In genomic region chr11:62851807-62852522, GRCh38 we compare ENCODE assay signal across 12 cellular contexts. TPM values are rescaled to one million over a fixed set of nuclear protein-coding genes. Genes with fewer than 3 reads are reported as not detected.
DNase-seq lines count a peak whose midpoint lies in the region; ATAC-seq lines count a peak whose summit lies in the region.
"Had no signal": no experiment of that assay in that cellular context is flagged by ENCODE, and none has a peak within 500 bp of the region (broad histone marks: within the 10 kb centered on the region; RNA-seq: fewer than 3 reads in every experiment).

No MANE protein-coding gene starts in this region.

- H3K27ac Mint-ChIP-seq in activated naive CD4-positive, alpha-beta T cell treated with anti-CD3 and anti-CD28 coated beads for 36 hours, result peak overlapping the region; percentile 84
- peak overlapping the region; percentile 99 for H3K27ac Mint-ChIP-seq in activated naive CD8-positive, alpha-beta T cell treated with anti-CD3 and anti-CD28 coated beads, Interleukin-2, amount 50 U/mL, for 24 hours

- H3K9me3 ChIP-seq in skeletal muscle satellite cell (replicated peaks; ENCODE audit: low read length), result no peaks in the 10 kb centered on the region
- H3K9me3 ChIP-seq: lower lobe of right lung, spleen had no signal

- no peaks in the 10 kb centered on the region for H3K27me3 ChIP-seq in skeletal muscle satellite cell (ENCODE audit: control insufficient read depth, insufficient read depth, low read length)
- H3K27me3 ChIP-seq: spleen had no signal

- no peak for ATAC-seq in activated naive CD8-positive, alpha-beta T cell treated with anti-CD3 and anti-CD28 coated beads, Interleukin-2, amount 50 U/mL, for 24 hours
- no peak for ATAC-seq in HG03342 (IDR thresholded peaks at IDR 0.05; ENCODE audit: unreplicated experiment)
- ATAC-seq: lower lobe of right lung had no signal

- no peaks in the 10 kb centered on the region for H3K9me3 Mint-ChIP-seq in activated naive CD4-positive, alpha-beta T cell treated with anti-CD3 and anti-CD28 coated beads for 36 hours
- no peaks in the 10 kb centered on the region for H3K9me3 Mint-ChIP-seq in activated naive CD8-positive, alpha-beta T cell treated with anti-CD3 and anti-CD28 coated beads, Interleukin-2, amount 50 U/mL, for 24 hours

- DNase-seq in activated naive CD4-positive, alpha-beta T cell treated with anti-CD3 and anti-CD28 coated beads for 36 hours, result no peak
- no peak for DNase-seq in activated naive CD4-positive, alpha-beta T cell treated with Interleukin-2 at 50 U/mL for 16 hours
- DNase-seq in M059J (ENCODE audit: low read depth) (peak; percentile 45), DMS79 treated with DMSO at 0.1 percent for 48 hours (lab: John Stamatoyannopoulos, UW) (no peak)
- no peak for DNase-seq in activated naive CD8-positive, alpha-beta T cell treated with anti-CD3 and anti-CD28 coated beads, Interleukin-2, amount 50 U/mL, for 24 hours
- no peak for DNase-seq in stimulated activated CD4-positive, alpha-beta T cell treated with anti-CD3 and anti-CD28 coated beads, Interleukin-15, amount 100 ng/mL, for 24 hours
- DNase-seq: activated effector memory CD4-positive, alpha-beta T cell treated with anti-CD3 and anti-CD28 coated beads, Interleukin-2, amount 50 U/mL, for 16 hours; lower lobe of right lung; SIG-M5 had no signal

- intact Hi-C loops in activated naive CD4-positive, alpha-beta T cell treated with anti-CD3 and anti-CD28 coated beads for 36 hours (cut with micrococcal nuclease), result no loop called here

- H3K27me3 Mint-ChIP-seq in activated naive CD4-positive, alpha-beta T cell treated with anti-CD3 and anti-CD28 coated beads for 36 hours (ENCODE audit: low read depth), result no peaks in the 10 kb centered on the region
- peaks cover 7% of the 10 kb centered on the region for H3K27me3 Mint-ChIP-seq in activated naive CD8-positive, alpha-beta T cell treated with anti-CD3 and anti-CD28 coated beads, Interleukin-2, amount 50 U/mL, for 24 hours

- peaks cover 23% of the 10 kb centered on the region for H3K4me1 Mint-ChIP-seq in activated naive CD4-positive, alpha-beta T cell treated with anti-CD3 and anti-CD28 coated beads for 36 hours (ENCODE audit: low read depth)
- peaks cover 52% of the 10 kb centered on the region for H3K4me1 Mint-ChIP-seq in activated naive CD8-positive, alpha-beta T cell treated with anti-CD3 and anti-CD28 coated beads, Interleukin-2, amount 50 U/mL, for 24 hours

- no peak overlapping the region for H3K9ac ChIP-seq in skeletal muscle satellite cell (ENCODE audit: low read depth, low read length)

- H3K4me3 ChIP-seq in skeletal muscle satellite cell (ENCODE audit: low read length), result no peak overlapping the region
- H3K4me3 ChIP-seq: lower lobe of right lung, spleen had no signal

- peak overlapping the region; percentile 99 for H3K4me3 Mint-ChIP-seq in activated naive CD4-positive, alpha-beta T cell treated with anti-CD3 and anti-CD28 coated beads for 36 hours
- peak overlapping the region; percentile 95 for H3K4me3 Mint-ChIP-seq in activated naive CD8-positive, alpha-beta T cell treated with anti-CD3 and anti-CD28 coated beads, Interleukin-2, amount 50 U/mL, for 24 hours

- H3K4me2 ChIP-seq in skeletal muscle satellite cell (ENCODE audit: low read length), result peak overlapping the region; percentile 89

- peaks cover 49% of the 10 kb centered on the region for H3K36me3 Mint-ChIP-seq in activated naive CD4-positive, alpha-beta T cell treated with anti-CD3 and anti-CD28 coated beads for 36 hours (ENCODE audit: low read depth)
- peaks cover 49% of the 10 kb centered on the region for H3K36me3 Mint-ChIP-seq in activated naive CD8-positive, alpha-beta T cell treated with anti-CD3 and anti-CD28 coated beads, Interleukin-2, amount 50 U/mL, for 24 hours (ENCODE audit: low read depth)

- peaks cover 42% of the 10 kb centered on the region for H3K36me3 ChIP-seq in skeletal muscle satellite cell (ENCODE audit: insufficient read depth, low read length)

- H3K4me1 ChIP-seq in skeletal muscle satellite cell (ENCODE audit: control insufficient read depth, insufficient read depth, low read length), result peaks cover 21% of the 10 kb centered on the region

- CTCF ChIA-PET in activated naive CD4-positive, alpha-beta T cell treated with anti-CD3 and anti-CD28 coated beads for 36 hours (lab: Charles Lee), result interaction anchor here (0.6 to 2.2 kb wide), 3 partner anchors 10 to 58 kb away, joined by 3 to 7 read pairs (median 3); no protein-coding TSS in a partner anchor

RNA-seq across cellular contexts. Expression of gene WDR74, which starts 12.6 kb away (rescaled TPM):
- total RNA-seq in activated naive CD4-positive, alpha-beta T cell treated with anti-CD3 and anti-CD28 coated beads for 36 hours, result 10 to 100 TPM; 74.4 to 78.7 TPM
- total RNA-seq in M059J (2014; rRNA removed; shearing (Covaris generic)), result 55.2 and 61.8 TPM in 2 replicates
- 44.9 and 45.4 TPM in 2 replicates for total RNA-seq in skeletal muscle satellite cell (2012; rRNA removed)

RNA-seq across cellular contexts. Expression of gene TEX54, which starts 19.3 kb away (rescaled TPM):
- total RNA-seq in activated naive CD4-positive, alpha-beta T cell treated with anti-CD3 and anti-CD28 coated beads for 36 hours, result not detected
- not detected in 2 replicates for total RNA-seq in M059J (2014; rRNA removed; shearing (Covaris generic))
- not detected in 2 replicates for total RNA-seq in skeletal muscle satellite cell (2012; rRNA removed)
- total RNA-seq: lower lobe of right lung, spleen had no signal

RNA-seq across cellular contexts. Expression of gene STX5, which starts 20.1 kb away (rescaled TPM):
- total RNA-seq in activated naive CD4-positive, alpha-beta T cell treated with anti-CD3 and anti-CD28 coated beads for 36 hours, result 10 to 100 TPM; 22.7 to 23.0 TPM
- total RNA-seq in M059J (2014; rRNA removed; shearing (Covaris generic)), result 57.2 and 57.5 TPM in 2 replicates
- total RNA-seq in skeletal muscle satellite cell (2012; rRNA removed), result 21.0 and 29.1 TPM in 2 replicates

RNA-seq across cellular contexts. Expression of gene SLC3A2, which starts 28.7 kb away (rescaled TPM):
- 100 to 1,000 TPM; 419 to 472 TPM for total RNA-seq in activated naive CD4-positive, alpha-beta T cell treated with anti-CD3 and anti-CD28 coated beads for 36 hours
- total RNA-seq in M059J (2014; rRNA removed; shearing (Covaris generic)), result 125 and 141 TPM in 2 replicates
- 141 and 185 TPM in 2 replicates for total RNA-seq in skeletal muscle satellite cell (2012; rRNA removed)

RNA-seq across cellular contexts. Expression of gene NXF1, which starts 46.7 kb away (rescaled TPM):
- 10 to 100 TPM; 44.6 to 46.0 TPM for total RNA-seq in activated naive CD4-positive, alpha-beta T cell treated with anti-CD3 and anti-CD28 coated beads for 36 hours
- total RNA-seq in M059J (2014; rRNA removed; shearing (Covaris generic)), result 23.2 and 30.0 TPM in 2 replicates
- 21.5 and 27.1 TPM in 2 replicates for total RNA-seq in skeletal muscle satellite cell (2012; rRNA removed)
